8 cellular contexts compared by ENCODE assay signal in genomic region chr5:7053125-7053524, GRCh38.
"Had no signal": no experiment of that assay in that cellular context is flagged by ENCODE, and none has a peak within 500 bp of the region (broad histone marks: within the 10 kb centered on the region; RNA-seq: fewer than 3 reads in every experiment).

No MANE protein-coding gene starts in this region.

- H3K4me3 Mint-ChIP-seq: IgD-negative memory B cell had no signal

- FAIRE-seq: HepG2, HTR-8/SVneo, K562 had no signal

- H3K4me2 ChIP-seq: KMS-11 had no signal

- H3K27me3 Mint-ChIP-seq: IgD-negative memory B cell had no signal

- H3K27ac ChIP-seq: HL-60, KMS-11 had no signal

- ATAC-seq: HepG2, K562 had no signal

- H3K4me3 ChIP-seq: K562 had no signal

- DNase-seq: IMR-90, KG1 had no signal

- H3K27ac Mint-ChIP-seq: IgD-negative memory B cell had no signal

- H3K4me1 Mint-ChIP-seq: IgD-negative memory B cell had no signal

- H3K36me3 Mint-ChIP-seq: IgD-negative memory B cell had no signal

- H3K9me3 Mint-ChIP-seq: IgD-negative memory B cell had no signal
